In genomic region chr7:34121366-34121765, GRCh38 we compare ENCODE assay signal across 30 cellular contexts.
"Had no signal": no experiment of that assay in that cellular context is flagged by ENCODE, and none has a peak within 500 bp of the region (broad histone marks: within the 10 kb centered on the region; RNA-seq: fewer than 3 reads in every experiment).

No MANE protein-coding gene starts in this region.

- ATAC-seq: activated naive CD4-positive, alpha-beta T cell treated with anti-CD3 and anti-CD28 coated beads, Interleukin-2, amount 50 U/mL, for 72 hours; activated T-cell treated with anti-CD3 and anti-CD28 coated beads, Interleukin-2, amount 50 U/mL, for 72 hours; gastroesophageal sphincter; heart right ventricle had no signal

- H3K4me1 ChIP-seq: ascending aorta, breast epithelium, heart right ventricle had no signal

- H3K27ac ChIP-seq: ascending aorta, breast epithelium, coronary artery, dorsolateral prefrontal cortex, esophagus muscularis mucosa, gastroesophageal sphincter, heart right ventricle had no signal

- DNase-seq: activated CD4-positive, alpha-beta memory T cell treated with anti-CD3 and anti-CD28 coated beads, Interleukin-2, amount 10 ng/mL, durations not matched to agents 7 days and 5 days; activated CD4-positive, alpha-beta T cell treated with anti-CD3 and anti-CD28 coated beads for 1 hour; activated CD4-positive, alpha-beta T cell treated with anti-CD3 and anti-CD28 coated beads for 4 hours; activated CD4-positive, alpha-beta T cell treated with anti-CD3 and anti-CD28 coated beads, Interleukin-2, amount 10 ng/mL, durations not matched to agents 7 days and 5 days; activated CD4-positive, alpha-beta T cell treated with anti-CD3 and anti-CD28 coated beads, Interleukin-2, amount 50 U/mL, for 4 hours; activated CD4-positive, CD25-positive, alpha-beta regulatory T cell; activated CD8-positive, alpha-beta memory T cell treated with anti-CD3 and anti-CD28 coated beads, Interleukin-2, amount 50 U/mL, for 48 hours; activated gamma-delta T cell; activated naive CD4-positive, alpha-beta T cell; activated naive CD4-positive, alpha-beta T cell treated with anti-CD3 and anti-CD28 coated beads, Interleukin-2, amount 10 ng/mL, durations not matched to agents 7 days and 5 days; activated naive CD8-positive, alpha-beta T cell treated with anti-CD3 and anti-CD28 coated beads, Interleukin-2, amount 10 ng/mL, durations not matched to agents 7 days and 5 days; activated T-cell treated with anti-CD3 and anti-CD28 coated beads for 4 hours; activated T-cell treated with anti-CD3 and anti-CD28 coated beads, Interleukin-2, amount 50 U/mL, for 24 hours; activated T-cell treated with anti-CD3 and anti-CD28 coated beads, Interleukin-2, amount 50 U/mL, for 72 hours; central memory CD4-positive, alpha-beta T cell; cerebellar nuclear complex; dorsolateral prefrontal cortex; effector memory CD4-positive, alpha-beta T cell; endodermal cell; erythroblast; foreskin fibroblast; heart right ventricle; T-helper 2 cell had no signal

- H3K27me3 ChIP-seq: ascending aorta, breast epithelium, cardiac muscle cell, dorsolateral prefrontal cortex, esophagus muscularis mucosa, gastroesophageal sphincter, heart right ventricle had no signal

- H3K36me3 ChIP-seq: ascending aorta, breast epithelium, cardiac muscle cell, esophagus muscularis mucosa, gastroesophageal sphincter, heart right ventricle had no signal

- H3K4me3 ChIP-seq: ascending aorta, breast epithelium, cardiac muscle cell, coronary artery, dorsolateral prefrontal cortex, esophagus muscularis mucosa, gastroesophageal sphincter, heart right ventricle had no signal
